ENCODE assay signal across 1 cellular context in the genomic region with DNA sequence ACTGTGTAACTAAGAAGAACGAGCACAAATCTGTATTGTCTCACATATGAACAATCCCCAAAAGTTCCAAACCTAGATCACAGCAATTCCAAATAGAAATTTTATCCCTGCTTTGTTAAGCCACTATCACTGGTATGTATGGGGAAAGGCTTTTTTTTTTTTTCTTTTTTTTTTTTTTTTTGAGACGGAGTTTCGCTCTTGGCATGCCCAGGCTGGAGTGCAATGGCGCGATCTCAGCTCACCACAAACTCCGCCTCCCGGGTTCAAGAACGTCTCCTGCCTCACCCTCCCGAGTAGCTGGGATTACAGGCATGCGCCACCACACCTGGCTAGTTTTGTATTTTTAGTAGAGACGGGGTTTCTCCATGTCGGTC.
TF ChIP-seq lines count a peak whose summit lies in the region.

No MANE protein-coding gene starts in this region.

TF ChIP-seq in HepG2, 621 proteins besides CTCF, POLR2A, EP300 and RAD21:
- TF ChIP-seq CCDC6 (CRISPR knock-in tag; IDR thresholded peaks at IDR 0.05), result 0 out of 2 replicates have a peak, but pooled peaks have one; percentile 10
- 0 out of 2 replicates have a peak, but pooled peaks have one; percentile 16 for TF ChIP-seq ZNF264 (CRISPR knock-in tag; IDR thresholded peaks at IDR 0.05)
- 0 out of 2 replicates have a peak, but pooled peaks have one; percentile 1 for TF ChIP-seq FOXJ3 (CRISPR knock-in tag; IDR thresholded peaks at IDR 0.05; ENCODE audit: borderline replicate concordance)
- TF ChIP-seq, protein P1, sequence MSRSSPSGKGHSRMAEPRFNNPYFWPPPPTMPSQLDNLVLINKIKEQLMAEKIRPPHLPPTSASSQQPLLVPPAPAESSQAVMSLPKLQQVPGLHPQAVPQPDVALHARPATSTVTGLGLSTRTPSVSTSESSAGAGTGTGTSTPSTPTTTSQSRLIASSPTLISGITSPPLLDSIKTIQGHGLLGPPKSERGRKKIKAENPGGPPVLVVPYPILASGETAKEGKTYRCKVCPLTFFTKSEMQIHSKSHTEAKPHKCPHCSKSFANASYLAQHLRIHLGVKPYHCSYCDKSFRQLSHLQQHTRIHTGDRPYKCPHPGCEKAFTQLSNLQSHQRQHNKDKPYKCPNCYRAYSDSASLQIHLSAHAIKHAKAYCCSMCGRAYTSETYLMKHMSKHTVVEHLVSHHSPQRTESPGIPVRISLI (CRISPR knock-in tag; IDR thresholded peaks at IDR 0.05; ENCODE audit: borderline replicate concordance), result peak; percentile 8; the same call in 1 of the 2 replicates
- peak; percentile 76; the same call in 1 of the 2 replicates for TF ChIP-seq ZNF460 (CRISPR knock-in tag; IDR thresholded peaks at IDR 0.05; ENCODE audit: borderline replicate concordance)
TF ChIP-seq in HepG2: peak in this region for 5; not testable (repeated sequence) for 616.
